In the genomic region with DNA sequence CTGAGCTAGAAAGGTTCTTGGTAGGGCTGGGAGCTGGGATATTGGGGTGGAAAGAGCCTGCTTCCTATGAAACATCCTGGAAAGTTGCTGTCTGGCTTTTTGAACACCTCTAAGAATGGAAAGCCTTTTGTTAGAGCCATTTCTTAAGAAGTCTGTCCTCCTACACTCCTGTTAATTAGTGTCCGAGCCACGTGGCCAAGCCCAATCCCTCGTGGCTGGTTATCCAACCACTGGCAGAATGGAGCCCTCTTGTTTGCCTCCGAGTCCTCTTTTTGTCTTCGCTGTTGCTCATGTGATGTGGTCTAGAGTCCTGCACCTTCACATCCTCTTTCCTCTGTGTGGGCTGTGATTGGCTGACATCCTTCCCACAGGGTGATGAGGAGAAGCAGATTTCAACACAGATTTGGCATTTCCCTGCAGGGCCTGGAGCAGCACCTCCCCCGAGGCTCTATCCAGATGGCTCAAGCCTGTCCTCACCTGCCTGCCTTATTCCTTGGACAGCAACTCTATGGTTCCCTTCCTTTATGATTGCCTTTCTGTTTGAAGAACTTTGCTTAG, we compare ENCODE assay signal across 23 cellular contexts. TPM values are rescaled to one million over a fixed set of nuclear protein-coding genes. Genes with fewer than 3 reads are reported as not detected.
DNase-seq lines count a peak whose midpoint lies in the region; ATAC-seq, FAIRE-seq and TF ChIP-seq lines count a peak whose summit lies in the region.
"Had no signal": no experiment of that assay in that cellular context is flagged by ENCODE, and none has a peak within 500 bp of the region (broad histone marks: within the 10 kb centered on the region; RNA-seq: fewer than 3 reads in every experiment).

No MANE protein-coding gene starts in this region.

- no peaks in the 10 kb centered on the region for H3K4me1 ChIP-seq in HepG2 (ENCODE audit: insufficient read depth, low read length)
- H3K4me1 ChIP-seq in right lobe of liver = no peaks in the 10 kb centered on the region
- H3K4me1 ChIP-seq: ascending aorta, transverse colon had no signal

- no peak overlapping the region for H3K4me3 ChIP-seq in HepG2 (replicated peaks in 1 of 3; ENCODE audit: insufficient read depth in 1 of 3, low read depth in 2 of 3, low read length in 3 of 3)
- no peak overlapping the region for H3K4me3 ChIP-seq in right lobe of liver
- H3K4me3 ChIP-seq: ascending aorta, transverse colon had no signal

- TF ChIP-seq RAD21 in HepG2 (CRISPR knock-in tag; IDR thresholded peaks at IDR 0.05) = no peak

- CTCF ChIA-PET in HepG2 (lab: Yijun Ruan, JAX; ENCODE audit: low intra/inter-chr PET ratio, low total read pairs) = no interaction called here

- no peak for FAIRE-seq in HepG2 (lab: Jason Lieb, UNC)

- DNase-seq in DMS 273 (lab: John Stamatoyannopoulos, UW; ENCODE audit: unreplicated experiment) (peak; percentile 28), DMS 273 treated with DMSO at 0.1 percent for 48 hours (lab: John Stamatoyannopoulos, UW) (no peak), HepG2 (ENCODE audit: low spot score) (no peak), right lobe of liver (no peak), T1000 (lab: John Stamatoyannopoulos, UW) (no peak)
- DNase-seq: activated CD4-positive, alpha-beta T cell treated with anti-CD3 and anti-CD28 coated beads for 48 hours; activated CD8-positive, alpha-beta memory T cell treated with anti-CD3 and anti-CD28 coated beads, Interleukin-2, amount 50 U/mL, for 48 hours; AML-193; cerebellar nuclear complex; effector memory CD4-positive, alpha-beta T cell; EL; left colon; midbrain; NCI-H1417; NCI-H510A treated with DMSO at 0.1 percent for 48 hours; stimulated activated CD4-positive, alpha-beta T cell treated with anti-CD3 and anti-CD28 coated beads, Interleukin-1b, Interleukin-23, amount 100 ng/mL, for 48 hours; transverse colon had no signal

- in situ Hi-C loops in HepG2 (cut with HindIII; ENCODE audit: extremely low pct_ligation_motif_present, low pct_unique_long_range_greater_than_20kb) = loop anchor here (25.0 kb wide), 1 partner anchor 1089 kb away; no protein-coding TSS in a partner anchor

- peaks cover 3 to 6% of the 10 kb centered on the region in 2 experiments; a peak in 2 of 5 replicates for H3K27me3 ChIP-seq in HepG2 (ENCODE audit: control insufficient read depth in 1 of 2, insufficient read depth in 2 of 2, low read length in 2 of 2)
- no peaks in the 10 kb centered on the region for H3K27me3 ChIP-seq in right lobe of liver
- H3K27me3 ChIP-seq: ascending aorta, transverse colon had no signal

- TF ChIP-seq EP300 in HepG2 (IDR thresholded peaks at IDR 0.05; ENCODE audit: low read depth in 2 of 2, low read length in 2 of 2) = no peak
- no peak for TF ChIP-seq EP300 in HepG2 (CRISPR knock-in tag; IDR thresholded peaks at IDR 0.05; ENCODE audit: borderline replicate concordance)

- H3K9me3 ChIP-seq in HepG2 (ENCODE audit: low read length) (no peaks in the 10 kb centered on the region), right lobe of liver (no peaks in the 10 kb centered on the region)
- H3K9me3 ChIP-seq: ascending aorta, transverse colon had no signal

- ATAC-seq in HepG2 (no peak), right lobe of liver (no peak), esophagus mucosa (peak; percentile 25), GM18520 (IDR thresholded peaks at IDR 0.05; ENCODE audit: unreplicated experiment) (no peak), GM21367 (IDR thresholded peaks at IDR 0.05; ENCODE audit: unreplicated experiment) (no peak)
- ATAC-seq: left colon had no signal

- H4K20me1 ChIP-seq in HepG2 (ENCODE audit: insufficient read depth, low read length) = no peaks in the 10 kb centered on the region

- H3K36me3 ChIP-seq in HepG2 (replicated peaks in 1 of 2; ENCODE audit: control insufficient read depth in 1 of 2, insufficient read depth in 2 of 2, low read length in 2 of 2) (no peaks in the 10 kb centered on the region), right lobe of liver (no peaks in the 10 kb centered on the region)
- H3K36me3 ChIP-seq: ascending aorta, transverse colon had no signal

- BruUV-seq in HepG2 (replicated peaks; lab: Mats Ljungman, UMichigan) = no TSS peak

- POLR2A ChIA-PET in HepG2 (lab: Yijun Ruan, JAX) = no interaction called here

- no peaks in the 10 kb centered on the region for H3K79me2 ChIP-seq in HepG2 (ENCODE audit: insufficient read depth, low read length)

- intact Hi-C loops in HepG2 (cut with micrococcal nuclease; ENCODE audit: unreplicated experiment) = no loop called here
- intact Hi-C loops in right lobe of liver (cut with DNase I) = loop anchor here in 1 of 2 donors (10.0 kb wide), 1 partner anchor 222 kb away; no protein-coding TSS in a partner anchor

- H3K4me2 ChIP-seq in HepG2 (ENCODE audit: low read depth, low read length) = no peak overlapping the region

- 21% methylated on average over 6 of the region's 6 CpGs for WGBS in HepG2 (ENCODE audit: low lambda C conversion rate)
- 66% methylated on average over 6 of the region's 6 CpGs for WGBS in right lobe of liver (ENCODE audit: insufficient coverage, low coverage, low lambda C conversion rate, missing lambda C conversion rate)

- TF ChIP-seq POLR2A in HepG2 (IDR thresholded peaks at IDR 0.05; ENCODE audit: insufficient read depth in 1 of 2, low read depth in 2 of 2, low read length in 2 of 2) (no peak), right lobe of liver (IDR thresholded peaks at IDR 0.05) (no peak)

- no peak overlapping the region for H3K9ac ChIP-seq in HepG2 (ENCODE audit: insufficient read depth, low read depth, low read length)

- TF ChIP-seq CTCF in HepG2 (CRISPR knock-in tag; IDR thresholded peaks at IDR 0.05) (no peak), right lobe of liver (IDR thresholded peaks at IDR 0.05) (no peak)

- H3K27ac ChIP-seq in HepG2 (ENCODE audit: extremely low read length, insufficient read depth, low read length) (no peak overlapping the region), right lobe of liver (no peak overlapping the region)
- H3K27ac ChIP-seq: 22Rv1, ascending aorta, RWPE1, transverse colon had no signal

- no peak overlapping the region for H2AFZ ChIP-seq in HepG2 (ENCODE audit: low read length)

TF ChIP-seq in HepG2, 621 proteins besides CTCF, POLR2A, EP300 and RAD21 (continues in another document):
- TF ChIP-seq, protein P1, sequence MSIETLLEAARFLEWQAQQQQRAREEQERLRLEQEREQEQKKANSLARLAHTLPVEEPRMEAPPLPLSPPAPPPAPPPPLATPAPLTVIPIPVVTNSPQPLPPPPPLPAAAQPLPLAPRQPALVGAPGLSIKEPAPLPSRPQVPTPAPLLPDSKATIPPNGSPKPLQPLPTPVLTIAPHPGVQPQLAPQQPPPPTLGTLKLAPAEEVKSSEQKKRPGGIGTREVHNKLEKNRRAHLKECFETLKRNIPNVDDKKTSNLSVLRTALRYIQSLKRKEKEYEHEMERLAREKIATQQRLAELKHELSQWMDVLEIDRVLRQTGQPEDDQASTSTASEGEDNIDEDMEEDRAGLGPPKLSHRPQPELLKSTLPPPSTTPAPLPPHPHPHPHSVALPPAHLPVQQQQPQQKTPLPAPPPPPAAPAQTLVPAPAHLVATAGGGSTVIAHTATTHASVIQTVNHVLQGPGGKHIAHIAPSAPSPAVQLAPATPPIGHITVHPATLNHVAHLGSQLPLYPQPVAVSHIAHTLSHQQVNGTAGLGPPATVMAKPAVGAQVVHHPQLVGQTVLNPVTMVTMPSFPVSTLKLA (IDR thresholded peaks at IDR 0.05) = peak; percentile 96
- TF ChIP-seq ZNF761 (CRISPR knock-in tag; conservative IDR thresholded peaks at IDR 0.05) (no peak), ZNF572 (CRISPR knock-in tag; IDR thresholded peaks at IDR 0.05) (no peak)
- TF ChIP-seq, protein P2, sequence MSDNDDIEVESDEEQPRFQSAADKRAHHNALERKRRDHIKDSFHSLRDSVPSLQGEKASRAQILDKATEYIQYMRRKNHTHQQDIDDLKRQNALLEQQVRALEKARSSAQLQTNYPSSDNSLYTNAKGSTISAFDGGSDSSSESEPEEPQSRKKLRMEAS (IDR thresholded peaks at IDR 0.05) = no peak
- TF ChIP-seq, protein P3, sequence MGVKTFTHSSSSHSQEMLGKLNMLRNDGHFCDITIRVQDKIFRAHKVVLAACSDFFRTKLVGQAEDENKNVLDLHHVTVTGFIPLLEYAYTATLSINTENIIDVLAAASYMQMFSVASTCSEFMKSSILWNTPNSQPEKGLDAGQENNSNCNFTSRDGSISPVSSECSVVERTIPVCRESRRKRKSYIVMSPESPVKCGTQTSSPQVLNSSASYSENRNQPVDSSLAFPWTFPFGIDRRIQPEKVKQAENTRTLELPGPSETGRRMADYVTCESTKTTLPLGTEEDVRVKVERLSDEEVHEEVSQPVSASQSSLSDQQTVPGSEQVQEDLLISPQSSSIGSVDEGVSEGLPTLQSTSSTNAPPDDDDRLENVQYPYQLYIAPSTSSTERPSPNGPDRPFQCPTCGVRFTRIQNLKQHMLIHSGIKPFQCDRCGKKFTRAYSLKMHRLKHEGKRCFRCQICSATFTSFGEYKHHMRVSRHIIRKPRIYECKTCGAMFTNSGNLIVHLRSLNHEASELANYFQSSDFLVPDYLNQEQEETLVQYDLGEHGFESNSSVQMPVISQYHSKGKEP (CRISPR knock-in tag; IDR thresholded peaks at IDR 0.05) = no peak

RNA-seq across cellular contexts. Expression of a gene that starts 8.2 kb away (rescaled TPM):
- under 0.01 TPM in 1 of 2 replicates, not detected in the other for total RNA-seq in HepG2 (2016; rRNA removed; fragmentation: Illumina TruSeq; extraction: Trizol)
- not detected in 2 replicates for total RNA-seq in HepG2 (2016; cell fraction: cytosol; rRNA removed; fragmentation: Illumina TruSeq; extraction: Trizol; ENCODE audit: low read depth)
- total RNA-seq in HepG2 (2016; cell fraction: insoluble cytoplasmic fraction; rRNA removed; fragmentation: Illumina TruSeq; extraction: Trizol) = not detected in 2 replicates
- total RNA-seq in HepG2 (2016; cell fraction: membrane; rRNA removed; fragmentation: Illumina TruSeq; extraction: Trizol) = not detected in 2 replicates
- total RNA-seq in HepG2 (2016; cell fraction: nucleus; rRNA removed; fragmentation: Illumina TruSeq; extraction: Trizol) = 0.06 and 0.19 TPM in 2 replicates
- 0.05 TPM in 2 replicates for polyA plus RNA-seq in HepG2 (2011; rRNA removed)
- 0.04 and 0.13 TPM in 2 replicates for polyA plus RNA-seq in HepG2 (2011; cell fraction: cytosol; rRNA removed)
- 0.36 and 0.74 TPM in 2 replicates for polyA plus RNA-seq in HepG2 (2011; cell fraction: nucleus; rRNA removed)
- polyA plus RNA-seq in HepG2 (2012) = 0.04 TPM in 1 of 2 replicates, not detected in the other
- not detected in 2 replicates for polyA plus RNA-seq in HepG2 (2016; cell fraction: cytosol; fragmentation: Illumina TruSeq; extraction: Trizol; ENCODE audit: low read depth)
- polyA plus RNA-seq in HepG2 (2016; cell fraction: insoluble cytoplasmic fraction; fragmentation: Illumina TruSeq; extraction: Trizol; ENCODE audit: low read depth) = not detected in 2 replicates
- polyA plus RNA-seq in HepG2 (2016; cell fraction: membrane; fragmentation: Illumina TruSeq; extraction: Trizol; ENCODE audit: low read depth) = not detected in 2 replicates
- polyA plus RNA-seq in HepG2 (2016; cell fraction: nucleus; fragmentation: Illumina TruSeq; extraction: Trizol; ENCODE audit: insufficient read depth, low read depth) = 0.61 TPM in 1 of 2 replicates, not detected in the other
- polyA minus RNA-seq in HepG2 (2011; rRNA and poly(A)+ RNA removed; ENCODE audit: low replicate concordance) = 0.02 and 1.6 TPM in 2 replicates
- not detected in 2 replicates for polyA minus RNA-seq in HepG2 (2011; cell fraction: cytosol; rRNA and poly(A)+ RNA removed)
- polyA minus RNA-seq in HepG2 (2011; cell fraction: nucleus; rRNA and poly(A)+ RNA removed) = 1.0 TPM in 1 of 2 replicates, not detected in the other
- under 1 TPM in 5 of 6 experiments, not detected in 1; 0.06 to 0.37 (median 0.14) TPM for total RNA-seq in right lobe of liver
- total RNA-seq in esophagus mucosa = 0.16 TPM
- total RNA-seq: ascending aorta had no signal
